Comparison of ENCODE assay signal across 8 cellular contexts in the genomic region with DNA sequence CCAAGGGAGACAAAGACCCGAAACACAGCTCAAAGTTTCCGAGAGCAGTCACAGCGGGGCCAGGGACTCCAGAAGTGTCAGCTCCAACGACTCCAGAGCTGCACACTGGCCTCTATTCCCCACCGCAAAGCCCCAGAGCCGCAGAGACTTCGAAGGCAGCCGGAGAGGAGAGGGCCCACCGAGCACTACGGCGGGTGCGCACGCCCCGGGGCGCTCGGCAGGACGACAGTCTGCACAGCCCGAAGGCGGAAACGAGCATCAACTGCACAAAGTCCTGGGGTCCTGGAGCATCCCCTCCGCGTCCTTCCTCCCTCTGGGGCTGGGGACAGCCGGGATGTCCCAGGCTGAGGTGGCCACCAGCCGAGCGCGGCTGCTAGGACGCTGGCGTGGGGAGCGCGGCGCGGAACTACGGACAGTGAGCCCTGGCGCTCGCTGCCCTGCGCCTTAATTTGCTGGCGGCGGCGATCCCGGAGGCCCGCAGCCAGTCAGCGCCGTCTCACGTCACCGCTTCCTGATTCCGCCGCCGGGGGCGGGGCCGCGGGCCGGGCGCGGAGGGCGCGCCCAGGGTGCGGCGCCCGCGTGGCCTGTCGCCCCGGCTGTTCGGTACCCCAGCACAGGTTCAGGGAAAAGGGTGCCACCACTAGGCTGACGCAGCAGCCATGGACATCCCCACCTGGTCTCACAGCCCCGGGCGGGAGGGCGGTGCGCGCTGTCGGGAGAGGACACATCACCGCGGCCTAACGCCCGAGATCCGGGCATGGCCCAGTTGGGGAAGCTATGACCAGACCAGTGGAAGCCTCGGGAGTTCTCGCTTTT. TPM values are rescaled to one million over a fixed set of nuclear protein-coding genes. Genes with fewer than 3 reads are reported as not detected.
A peak's percentile ranks its signal among the peaks of the same experiment; 100 is the strongest.
DNase-seq lines count a peak whose midpoint lies in the region; ATAC-seq and TF ChIP-seq lines count a peak whose summit lies in the region.

A gene with protein sequence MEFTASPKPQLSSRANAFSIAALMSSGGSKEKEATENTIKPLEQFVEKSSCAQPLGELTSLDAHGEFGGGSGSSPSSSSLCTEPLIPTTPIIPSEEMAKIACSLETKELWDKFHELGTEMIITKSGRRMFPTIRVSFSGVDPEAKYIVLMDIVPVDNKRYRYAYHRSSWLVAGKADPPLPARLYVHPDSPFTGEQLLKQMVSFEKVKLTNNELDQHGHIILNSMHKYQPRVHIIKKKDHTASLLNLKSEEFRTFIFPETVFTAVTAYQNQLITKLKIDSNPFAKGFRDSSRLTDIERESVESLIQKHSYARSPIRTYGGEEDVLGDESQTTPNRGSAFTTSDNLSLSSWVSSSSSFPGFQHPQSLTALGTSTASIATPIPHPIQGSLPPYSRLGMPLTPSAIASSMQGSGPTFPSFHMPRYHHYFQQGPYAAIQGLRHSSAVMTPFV (minus strand): TSS at position 421 of the 816 bp plus-strand sequence. CDS start 480 bp downstream, outside the sequence.

- H3K27ac Mint-ChIP-seq in activated naive CD8-positive, alpha-beta T cell treated with anti-CD3 and anti-CD28 coated beads, Interleukin-2, amount 50 U/mL, for 24 hours, result no peak within 1 kb of the TSS

- peak within 1 kb of the TSS; percentile 50 for H3K4me3 Mint-ChIP-seq in activated naive CD8-positive, alpha-beta T cell treated with anti-CD3 and anti-CD28 coated beads, Interleukin-2, amount 50 U/mL, for 24 hours

- ATAC-seq in GM18505 (IDR thresholded peaks at IDR 0.05; ENCODE audit: unreplicated experiment) (peak; percentile 55), GM18873 (IDR thresholded peaks at IDR 0.05; ENCODE audit: low FRiP score, unreplicated experiment) (no peak)
- peak; percentile 64 for ATAC-seq in activated naive CD8-positive, alpha-beta T cell treated with anti-CD3 and anti-CD28 coated beads, Interleukin-2, amount 50 U/mL, for 24 hours

- no peak within 1 kb of the TSS for H3K27ac ChIP-seq in KMS-11
- peak within 1 kb of the TSS; percentile 95 for H3K27ac ChIP-seq in smooth muscle cell (ENCODE audit: low read depth)
- H3K27ac ChIP-seq in effector memory CD4-positive, alpha-beta T cell (ENCODE audit: insufficient read depth, low read length, poor library complexity, severe bottlenecking), result no peak within 1 kb of the TSS
- no peak within 1 kb of the TSS for H3K27ac ChIP-seq in caudate nucleus (ENCODE audit: low read depth, low read length)

- peak within 1 kb of the TSS; percentile 40; the same call in 1 of the 2 replicates for H2AFZ ChIP-seq in KMS-11 (ENCODE audit: low read depth)
- H2AFZ ChIP-seq in smooth muscle cell (ENCODE audit: low read depth), result peak within 1 kb of the TSS; percentile 80

- no peaks in the 10 kb centered on the region for H4K20me1 ChIP-seq in KMS-11 (ENCODE audit: insufficient read depth)
- peaks cover 50% of the 10 kb centered on the region for H4K20me1 ChIP-seq in smooth muscle cell (ENCODE audit: low read depth)

- no peak for TF ChIP-seq CTCF in KMS-11 (conservative IDR thresholded peaks at IDR 0.05; ENCODE audit: low read depth, low read length)
- no peak for TF ChIP-seq CTCF in smooth muscle cell (IDR thresholded peaks at IDR 0.05; ENCODE audit: borderline replicate concordance, insufficient read depth, poor library complexity, severe bottlenecking)

- H3K9me3 Mint-ChIP-seq in activated naive CD8-positive, alpha-beta T cell treated with anti-CD3 and anti-CD28 coated beads, Interleukin-2, amount 50 U/mL, for 24 hours, result peaks cover 12% of the 10 kb centered on the region

- under 1% methylated on average over 69 of the region's 77 CpGs for WGBS in smooth muscle cell (ENCODE audit: low lambda C conversion rate)

- H3K4me3 ChIP-seq in KMS-11 (IDR thresholded peaks at IDR 0.05; ENCODE audit: insufficient read depth, low read depth, low read length) (no peak within 1 kb of the TSS), iPS-18c (ENCODE audit: insufficient read depth, low read depth, low read length) (peak within 1 kb of the TSS; percentile 68), smooth muscle cell (peak within 1 kb of the TSS; percentile 74)
- no peak within 1 kb of the TSS for H3K4me3 ChIP-seq in effector memory CD4-positive, alpha-beta T cell (ENCODE audit: insufficient read depth, low read depth, low read length, poor library complexity, severe bottlenecking)

- no peaks in the 10 kb centered on the region for H3K36me3 ChIP-seq in KMS-11 (ENCODE audit: insufficient read depth)
- H3K36me3 ChIP-seq in smooth muscle cell (ENCODE audit: low read depth), result no peaks in the 10 kb centered on the region
- no peaks in the 10 kb centered on the region for H3K36me3 ChIP-seq in effector memory CD4-positive, alpha-beta T cell (ENCODE audit: control insufficient read depth, insufficient read depth, low read length)

- no peaks in the 10 kb centered on the region for H3K9me3 ChIP-seq in iPS-18c (ENCODE audit: control insufficient read depth, insufficient read depth, low read length)
- H3K9me3 ChIP-seq in smooth muscle cell (replicated peaks; ENCODE audit: low read depth), result no peaks in the 10 kb centered on the region
- peaks cover 4% of the 10 kb centered on the region for H3K9me3 ChIP-seq in effector memory CD4-positive, alpha-beta T cell (ENCODE audit: control insufficient read depth, low read length)

- peaks cover 9% of the 10 kb centered on the region for H3K4me1 Mint-ChIP-seq in activated naive CD8-positive, alpha-beta T cell treated with anti-CD3 and anti-CD28 coated beads, Interleukin-2, amount 50 U/mL, for 24 hours

- TF ChIP-seq POLR2A in GM18505 (IDR thresholded peaks at IDR 0.05; ENCODE audit: borderline replicate concordance, extremely low read depth, insufficient read depth, insufficient read length), result no peak

- peak; percentile 26 for DNase-seq in activated naive CD8-positive, alpha-beta T cell treated with anti-CD3 and anti-CD28 coated beads, Interleukin-2, amount 50 U/mL, for 24 hours
- DNase-seq in smooth muscle cell (lab: John Stamatoyannopoulos, UW; ENCODE audit: unreplicated experiment), result peak; percentile 82
- no peak for DNase-seq in effector memory CD4-positive, alpha-beta T cell
- no peak for DNase-seq in caudate nucleus (lab: John Stamatoyannopoulos, UW)

- no peaks in the 10 kb centered on the region for H3K4me1 ChIP-seq in KMS-11 (ENCODE audit: low read depth, poor library complexity, severe bottlenecking)
- H3K4me1 ChIP-seq in smooth muscle cell (ENCODE audit: low read depth), result no peaks in the 10 kb centered on the region
- peaks cover 3% of the 10 kb centered on the region for H3K4me1 ChIP-seq in effector memory CD4-positive, alpha-beta T cell (ENCODE audit: control insufficient read depth, insufficient read depth, low read length, poor library complexity, severe bottlenecking)

- H3K9ac ChIP-seq in KMS-11, result peak within 1 kb of the TSS; percentile 39; the same call in 1 of the 2 replicates
- H3K9ac ChIP-seq in smooth muscle cell (ENCODE audit: low read depth), result peak within 1 kb of the TSS; percentile 85

- H3K27me3 Mint-ChIP-seq in activated naive CD8-positive, alpha-beta T cell treated with anti-CD3 and anti-CD28 coated beads, Interleukin-2, amount 50 U/mL, for 24 hours, result peaks cover 91% of the 10 kb centered on the region

- H3K27me3 ChIP-seq in KMS-11 (ENCODE audit: insufficient read depth, low read depth) (no peaks in the 10 kb centered on the region), smooth muscle cell (ENCODE audit: low read depth) (peaks cover 17% of the 10 kb centered on the region)
- H3K27me3 ChIP-seq in effector memory CD4-positive, alpha-beta T cell (replicated peaks; ENCODE audit: control insufficient read depth, insufficient read depth, low read length, poor library complexity, severe bottlenecking), result peaks cover 59% of the 10 kb centered on the region

- H3K4me2 ChIP-seq in KMS-11, result peak within 1 kb of the TSS; percentile 26
- H3K4me2 ChIP-seq in smooth muscle cell, result peak within 1 kb of the TSS; percentile 86

- peaks cover 8% of the 10 kb centered on the region for H3K36me3 Mint-ChIP-seq in activated naive CD8-positive, alpha-beta T cell treated with anti-CD3 and anti-CD28 coated beads, Interleukin-2, amount 50 U/mL, for 24 hours (ENCODE audit: low read depth)

- no peaks in the 10 kb centered on the region for H3K79me2 ChIP-seq in KMS-11 (ENCODE audit: insufficient read depth, low read depth)
- H3K79me2 ChIP-seq in smooth muscle cell (ENCODE audit: low read depth), result peaks cover 98% of the 10 kb centered on the region

- peaks cover 5% of the 10 kb centered on the region for H3F3A ChIP-seq in smooth muscle cell (ENCODE audit: low read depth)

RNA-seq across cellular contexts. Expression of the gene that starts here (rescaled TPM):
- total RNA-seq in smooth muscle cell, result 58.4 and 71.1 TPM in 2 replicates
- 4.3 and 5.0 TPM in 2 replicates for polyA plus RNA-seq in smooth muscle cell

Comparison
In these comparisons a context has a peak if more than half of its experiments do, and no peak if none do; other contexts are left out.
1. H3K4me3 ChIP-seq: peak in iPS-18c (single experiment) and smooth muscle cell (single experiment); none in KMS-11 (single experiment) and effector memory CD4-positive, alpha-beta T cell (single experiment).
2. DNase-seq: peak in activated naive CD8-positive, alpha-beta T cell treated with anti-CD3 and anti-CD28 coated beads, Interleukin-2, amount 50 U/mL, for 24 hours (single experiment) and smooth muscle cell (single experiment); none in effector memory CD4-positive, alpha-beta T cell (0 of 3) and caudate nucleus (0 of 61).